ENCODE assay signal across 23 cellular contexts in genomic region chr6:28172006-28172405, GRCh38. TPM values are rescaled to one million over a fixed set of nuclear protein-coding genes. Genes with fewer than 3 reads are reported as not detected.
DNase-seq lines count a peak whose midpoint lies in the region; ATAC-seq and TF ChIP-seq lines count a peak whose summit lies in the region.
"Had no signal": no experiment of that assay in that cellular context is flagged by ENCODE, and none has a peak within 500 bp of the region (broad histone marks: within the 10 kb centered on the region; RNA-seq: fewer than 3 reads in every experiment).

No MANE protein-coding gene starts in this region.

- intact Hi-C loops in Caco-2 (cut with micrococcal nuclease; ENCODE audit: unreplicated experiment) (no loop called here), natural killer cell (cut with micrococcal nuclease) (no loop called here)

- no peak for ATAC-seq in natural killer cell
- ATAC-seq: GM12878 had no signal

- no peaks in the 10 kb centered on the region for H3K79me2 ChIP-seq in GM23248 (ENCODE audit: insufficient read depth)

- peak; percentile 3 for DNase-seq in GM23248
- DNase-seq in NCI-H226: peak; percentile 53
- peak; percentile 17 for DNase-seq in kidney tubule cell (ENCODE audit: low spot score)
- no peak for DNase-seq in NCI-H1417 treated with DMSO at 0.1 percent for 48 hours (lab: John Stamatoyannopoulos, UW)
- no peak for DNase-seq in mesenteric fat pad (ENCODE audit: low spot score)
- DNase-seq in Caco-2: no peak
- no peak for DNase-seq in natural killer cell
- DNase-seq: 8988T; ACHN; BE2C; C1 segment of cervical spinal cord; Calu3; CD4-positive, alpha-beta memory T cell; CD4-positive, CD25-positive, alpha-beta regulatory T cell; CD8-positive, alpha-beta memory T cell; COR-L47; DMS79 treated with DMSO at 0.1 percent for 48 hours; EL; GDM1 had no signal

- peaks cover 10% of the 10 kb centered on the region for H3F3A ChIP-seq in GM23248 (ENCODE audit: insufficient read depth)

- in situ Hi-C loops in GM23248 (cut with MboI): no loop called here

- H3K9ac ChIP-seq in GM23248: no peak overlapping the region
- H3K9ac ChIP-seq: BLaER1 had no signal

- H3K9me2 ChIP-seq in GM23248 (ENCODE audit: insufficient read depth): no peaks in the 10 kb centered on the region

- no peaks in the 10 kb centered on the region for H4K20me1 ChIP-seq in GM23248 (ENCODE audit: insufficient read depth)
- H4K20me1 ChIP-seq: BLaER1 had no signal

- POLR2A ChIA-PET in Caco-2 (lab: Charles Lee): no interaction called here

- H3K9me3 Mint-ChIP-seq in Caco-2 (ENCODE audit: unreplicated experiment) (peaks cover 20% of the 10 kb centered on the region), natural killer cell (no peaks in the 10 kb centered on the region)

- no TSS peak for BruUV-seq in Caco-2 (replicated peaks; lab: Mats Ljungman, UMichigan)

- no peak overlapping the region for H2AFZ ChIP-seq in GM23248

- CTCF ChIA-PET in Caco-2 (lab: Charles Lee): no interaction called here

- no peaks in the 10 kb centered on the region for H3K36me3 Mint-ChIP-seq in Caco-2 (ENCODE audit: insufficient read depth, unreplicated experiment)
- H3K36me3 Mint-ChIP-seq in natural killer cell: no peaks in the 10 kb centered on the region
- H3K36me3 Mint-ChIP-seq: CD14-positive monocyte; CD4-positive, alpha-beta memory T cell had no signal

- H3K27me3 Mint-ChIP-seq in Caco-2 (ENCODE audit: insufficient read depth, unreplicated experiment) (no peaks in the 10 kb centered on the region), natural killer cell (ENCODE audit: low read depth in 2 of 2) (peaks cover 10 to 27% of the 10 kb centered on the region in 2 donors)

- no peak overlapping the region for H3K4me2 ChIP-seq in GM23248 (ENCODE audit: unreplicated experiment)
- H3K4me2 ChIP-seq: BLaER1 had no signal

- H3K9me3 ChIP-seq in GM23248 (ENCODE audit: low read depth): no peaks in the 10 kb centered on the region
- no peaks in the 10 kb centered on the region for H3K9me3 ChIP-seq in Caco-2
- H3K9me3 ChIP-seq: BE2C had no signal

- H3K27ac ChIP-seq in GM23248: no peak overlapping the region
- H3K27ac ChIP-seq: BLaER1 had no signal

- H3K36me3 ChIP-seq in GM23248 (ENCODE audit: low read depth) (no peaks in the 10 kb centered on the region), Caco-2 (ENCODE audit: control insufficient read depth, insufficient read depth, low read length) (no peaks in the 10 kb centered on the region)
- H3K36me3 ChIP-seq: BE2C had no signal

- H3K4me3 Mint-ChIP-seq in Caco-2 (ENCODE audit: unreplicated experiment): no peak overlapping the region
- H3K4me3 Mint-ChIP-seq in natural killer cell: no peak overlapping the region
- H3K4me3 Mint-ChIP-seq: CD14-positive monocyte; CD4-positive, alpha-beta memory T cell; CD4-positive, CD25-positive, alpha-beta regulatory T cell; CD8-positive, alpha-beta memory T cell had no signal

- H3K4me1 ChIP-seq in GM23248 (ENCODE audit: insufficient read depth) (peaks cover 9% of the 10 kb centered on the region; the same call in 1 of the 2 replicates), Caco-2 (no peaks in the 10 kb centered on the region)
- H3K4me1 ChIP-seq: BE2C, BLaER1 had no signal

- no peaks in the 10 kb centered on the region for H3K4me1 Mint-ChIP-seq in Caco-2 (ENCODE audit: low read depth, unreplicated experiment)
- no peaks in the 10 kb centered on the region for H3K4me1 Mint-ChIP-seq in natural killer cell
- H3K4me1 Mint-ChIP-seq: CD14-positive monocyte; CD4-positive, alpha-beta memory T cell; CD4-positive, CD25-positive, alpha-beta regulatory T cell; CD8-positive, alpha-beta memory T cell had no signal

- H3K4me3 ChIP-seq in GM23248 (no peak overlapping the region), Caco-2 (ENCODE audit: low read depth, low read length) (no peak overlapping the region)
- H3K4me3 ChIP-seq: BLaER1, GM12878 had no signal

- TF ChIP-seq CTCF in Caco-2 (IDR thresholded peaks at IDR 0.05; ENCODE audit: insufficient read depth in 1 of 2, low read depth in 1 of 2, low read length in 1 of 2, severe bottlenecking in 1 of 2, unreplicated experiment in 1 of 2) (no peak), natural killer cell (IDR thresholded peaks at IDR 0.05) (no peak)

- H3K27ac Mint-ChIP-seq in Caco-2 (ENCODE audit: unreplicated experiment) (no peak overlapping the region), natural killer cell (no peak overlapping the region)
- H3K27ac Mint-ChIP-seq: CD14-positive monocyte; CD4-positive, alpha-beta memory T cell; CD8-positive, alpha-beta memory T cell had no signal

- no peaks in the 10 kb centered on the region for H3K27me3 ChIP-seq in GM23248 (replicated peaks; ENCODE audit: insufficient read depth)
- H3K27me3 ChIP-seq in Caco-2 (replicated peaks; ENCODE audit: control insufficient read depth, insufficient read depth, low read length): no peaks in the 10 kb centered on the region
- H3K27me3 ChIP-seq: BLaER1 had no signal

- 63 to 74% methylated on average over 2 of the region's 2 CpGs for WGBS in GM23248 (ENCODE audit: low coverage in 1 of 2, low lambda C conversion rate in 2 of 2, missing lambda C conversion rate in 2 of 2), 2 experiments

RNA-seq across cellular contexts. Expression of gene ZKSCAN8, which starts 30.3 kb away (rescaled TPM):
- 12.0 and 13.2 TPM in 2 replicates for total RNA-seq in GM23248 (2014; rRNA removed; shearing (Covaris generic))
- 4.1 TPM in 2 replicates for polyA plus RNA-seq in GM23248 (2016; fragmentation: Nextera tagmentation; extraction: Ambion mirVana)
- total RNA-seq in mesenteric fat pad (15.1 TPM), Caco-2 (2022) (15.6 and 17.0 TPM in 2 replicates), natural killer cell (10 to 100 TPM; 38.0 to 42.5 (median 39.2) TPM)

RNA-seq across cellular contexts. Expression of gene ZSCAN16, which starts 47.6 kb away (rescaled TPM):
- 1.2 and 2.3 TPM in 2 replicates for total RNA-seq in GM23248 (2014; rRNA removed; shearing (Covaris generic))
- 1.2 TPM in 2 replicates for polyA plus RNA-seq in GM23248 (2016; fragmentation: Nextera tagmentation; extraction: Ambion mirVana)
- total RNA-seq in mesenteric fat pad (3.4 TPM), Caco-2 (2022) (5.8 and 6.7 TPM in 2 replicates), natural killer cell (1 to 10 TPM; 7.7 to 9.1 (median 7.8) TPM)
- total RNA-seq: G401 had no signal

RNA-seq across cellular contexts. Expression of gene ZSCAN9, which starts 53.1 kb away (rescaled TPM):
- 7.3 and 12.8 TPM in 2 replicates for total RNA-seq in GM23248 (2014; rRNA removed; shearing (Covaris generic))
- polyA plus RNA-seq in GM23248 (2016; fragmentation: Nextera tagmentation; extraction: Ambion mirVana): 5.8 TPM in 2 replicates
- total RNA-seq in mesenteric fat pad (6.4 TPM), Caco-2 (2022) (13.7 and 13.9 TPM in 2 replicates), natural killer cell (10 to 100 TPM; 17.7 to 20.0 (median 18.7) TPM)

Comparison
In these comparisons a context has a peak if more than half of its experiments do, and no peak if none do; other contexts are left out.
1. DNase-seq: peak in GM23248 (single experiment), NCI-H226 (single experiment) and kidney tubule cell (single experiment); none in NCI-H1417 treated with DMSO at 0.1 percent for 48 hours (single experiment), mesenteric fat pad (single experiment), Caco-2 (0 of 2) and natural killer cell (single experiment).